ENCODE assay signal across 8 cellular contexts in genomic region chr5:139341187-139341688, GRCh38. TPM values are rescaled to one million over a fixed set of nuclear protein-coding genes. Genes with fewer than 3 reads are reported as not detected.
DNase-seq lines count a peak whose midpoint lies in the region; ATAC-seq and TF ChIP-seq lines count a peak whose summit lies in the region.

No MANE protein-coding gene starts in this region.

- no peak for TF ChIP-seq POLR2A in vagina (IDR thresholded peaks at IDR 0.05)

- DNase-seq in right atrium auricular region (ENCODE audit: low spot score) (no peak), Right ventricle myocardium inferior (ENCODE audit: missing footprints) (no peak), astrocyte of the cerebellum (ENCODE audit: low read depth) (no peak), lower lobe of right lung (no peak), vagina (ENCODE audit: extremely low spot score in 2 of 2) (no peak), foreskin melanocyte (no peak), H4 (ENCODE audit: low spot score) (no peak)

- H3K9me3 ChIP-seq in right atrium auricular region = no peaks in the 10 kb centered on the region
- no peaks in the 10 kb centered on the region for H3K9me3 ChIP-seq in lower lobe of right lung
- no peaks in the 10 kb centered on the region for H3K9me3 ChIP-seq in vagina

- intact Hi-C loops in Right ventricle myocardium inferior (cut with DNase I) (loop anchor here (2.0 to 5.0 kb wide), 2 partner anchors 46 to 764 kb away; partner anchors contain the start of gene HSPA9), lower lobe of right lung (cut with DNase I) (no loop called here), vagina (cut with DNase I) (no loop called here)

- peaks cover 0 to 36% of the 10 kb centered on the region in 2 donors for H3K4me1 ChIP-seq in right atrium auricular region
- H3K4me1 ChIP-seq in lower lobe of right lung = peaks cover 34% of the 10 kb centered on the region
- H3K4me1 ChIP-seq in vagina = peaks cover 37% of the 10 kb centered on the region

- H3K36me3 ChIP-seq in right atrium auricular region = no peaks in the 10 kb centered on the region
- H3K36me3 ChIP-seq in lower lobe of right lung = peaks cover 7% of the 10 kb centered on the region
- peaks cover 0 to 5% of the 10 kb centered on the region in 2 donors for H3K36me3 ChIP-seq in vagina

- peak overlapping the region; percentile 84 to 88 for H3K4me3 ChIP-seq in right atrium auricular region
- H3K4me3 ChIP-seq in astrocyte of the cerebellum (ENCODE audit: low read depth, low read length) = peak overlapping the region; percentile 100
- H3K4me3 ChIP-seq in lower lobe of right lung = peak overlapping the region; percentile 83
- peak overlapping the region; percentile 87 to 96 for H3K4me3 ChIP-seq in vagina

- peak overlapping the region; percentile 94 to 98 for H3K27ac ChIP-seq in right atrium auricular region
- H3K27ac ChIP-seq in lower lobe of right lung = peak overlapping the region; percentile 96
- peak overlapping the region; percentile 100 for H3K27ac ChIP-seq in vagina

- in situ Hi-C loops in astrocyte of the cerebellum (cut with HindIII; ENCODE audit: low sequenced_read_pairs) = no loop called here

- TF ChIP-seq CTCF in right atrium auricular region (IDR thresholded peaks at IDR 0.05) = no peak
- TF ChIP-seq CTCF in astrocyte of the cerebellum (IDR thresholded peaks at IDR 0.05; ENCODE audit: low read depth, low read length, missing control alignments) = no peak
- TF ChIP-seq CTCF in lower lobe of right lung (IDR thresholded peaks at IDR 0.05) = no peak
- no peak for TF ChIP-seq CTCF in vagina (IDR thresholded peaks at IDR 0.05)

- H3K27me3 ChIP-seq in right atrium auricular region = no peaks in the 10 kb centered on the region
- H3K27me3 ChIP-seq in lower lobe of right lung (ENCODE audit: low read depth) = no peaks in the 10 kb centered on the region
- no peaks in the 10 kb centered on the region for H3K27me3 ChIP-seq in vagina

- no peak for ATAC-seq in Right ventricle myocardium inferior
- no peak for ATAC-seq in lower lobe of right lung
- no peak for ATAC-seq in GM21515 (IDR thresholded peaks at IDR 0.05; ENCODE audit: unreplicated experiment)

RNA-seq across cellular contexts. Expression of gene PAIP2, which starts 0.4 kb away (rescaled TPM):
- total RNA-seq in right atrium auricular region (100 to 1,000 TPM in 1 of 2 donors, 10 to 100 TPM in 1; 97.6 to 156 TPM), Right ventricle myocardium inferior (144 TPM), lower lobe of right lung (84.1 TPM), vagina (66.0 TPM)
- total RNA-seq in H4 (2014; rRNA removed; shearing (Covaris generic)) = 66.1 and 71.8 TPM in 2 replicates

RNA-seq across cellular contexts. Expression of gene SLC23A1, which starts 41.9 kb away (rescaled TPM):
- total RNA-seq in right atrium auricular region = not detected
- total RNA-seq in Right ventricle myocardium inferior = not detected
- 1.4 TPM for total RNA-seq in lower lobe of right lung
- not detected for total RNA-seq in vagina
- total RNA-seq in H4 (2014; rRNA removed; shearing (Covaris generic)) = not detected in 2 replicates

RNA-seq across cellular contexts. Expression of gene MATR3, which starts 47.7 kb away (rescaled TPM):
- total RNA-seq in right atrium auricular region (100 to 1,000 TPM; 131 to 159 TPM), Right ventricle myocardium inferior (120 TPM), lower lobe of right lung (176 TPM), vagina (126 TPM)
- 241 and 248 TPM in 2 replicates for total RNA-seq in H4 (2014; rRNA removed; shearing (Covaris generic))

RNA-seq across cellular contexts. Expression of gene MZB1, which starts 48.5 kb away (rescaled TPM):
- total RNA-seq in right atrium auricular region (1 to 10 TPM in 1 of 2 donors, under 1 TPM in 1; 0.70 to 1.3 TPM), Right ventricle myocardium inferior (1.2 TPM), lower lobe of right lung (7.8 TPM), vagina (not detected)
- not detected in 2 replicates for total RNA-seq in H4 (2014; rRNA removed; shearing (Covaris generic))

RNA-seq across cellular contexts. Expression of gene PROB1, which starts 53.7 kb away (rescaled TPM):
- 10 to 100 TPM; 15.8 to 28.6 TPM for total RNA-seq in right atrium auricular region
- 49.3 TPM for total RNA-seq in Right ventricle myocardium inferior
- 0.86 TPM for total RNA-seq in lower lobe of right lung
- total RNA-seq in vagina = 2.5 TPM
- total RNA-seq in H4 (2014; rRNA removed; shearing (Covaris generic)) = not detected in 2 replicates
